8 cellular contexts compared by ENCODE assay signal in genomic region chr1:202959276-202959620, GRCh38. TPM values are rescaled to one million over a fixed set of nuclear protein-coding genes. Genes with fewer than 3 reads are reported as not detected.
DNase-seq lines count a peak whose midpoint lies in the region; ATAC-seq and TF ChIP-seq lines count a peak whose summit lies in the region.

No MANE protein-coding gene starts in this region.

- H3K4me1 ChIP-seq in CD8-positive, alpha-beta T cell (ENCODE audit: insufficient read depth, low read length): peaks cover 31% of the 10 kb centered on the region

- CTCF ChIA-PET in CD8-positive, alpha-beta T cell (lab: Charles Lee): interaction anchor here (0.6 to 1.3 kb wide), 4 partner anchors 9 to 1556 kb away, joined by 3 to 5 read pairs (median 3); no protein-coding TSS in a partner anchor

- no peaks in the 10 kb centered on the region for H3K9me3 Mint-ChIP-seq in activated T-helper 1 cell treated with anti-CD3 and anti-CD28 coated beads, Interleukin-12 subunit alpha, Interleukin-12 subunit beta, Interleukin-2, Interleukin-4 antibody, amounts not matched to agents 30 ng/mL and 10 ng/mL and 1 ng/mL, durations not matched to agents 14 hours and 24 hours and 36 hours
- H3K9me3 Mint-ChIP-seq in CD8-positive, alpha-beta T cell: no peaks in the 10 kb centered on the region

- intact Hi-C loops in activated T-helper 1 cell treated with anti-CD3 and anti-CD28 coated beads, Interleukin-12 subunit alpha, Interleukin-12 subunit beta, Interleukin-2, Interleukin-4 antibody, amounts not matched to agents 30 ng/mL and 10 ng/mL and 1 ng/mL, durations not matched to agents 14 hours and 24 hours and 36 hours (cut with micrococcal nuclease): loop anchor here (2.0 kb wide), 4 partner anchors 40 to 610 kb away; partner anchors contain the start of genes PCAT6, PPFIA4 and PPP1R12B
- intact Hi-C loops in CD8-positive, alpha-beta T cell (cut with DNase I, micrococcal nuclease): loop anchor here (2.0 to 5.0 kb wide), 6 partner anchors 38 to 1454 kb away; partner anchors contain the start of genes BTG2 (in 1 of the 2), PPFIA4 (in 1 of the 2) and PPP1R12B (in 1 of the 2)

- H3K4me3 Mint-ChIP-seq in activated T-helper 1 cell treated with anti-CD3 and anti-CD28 coated beads, Interleukin-12 subunit alpha, Interleukin-12 subunit beta, Interleukin-2, Interleukin-4 antibody, amounts not matched to agents 30 ng/mL and 10 ng/mL and 1 ng/mL, durations not matched to agents 14 hours and 24 hours and 36 hours: peak overlapping the region; percentile 89
- H3K4me3 Mint-ChIP-seq in CD8-positive, alpha-beta T cell: no peak overlapping the region

- TF ChIP-seq CTCF in CD8-positive, alpha-beta T cell (IDR thresholded peaks at IDR 0.05): no peak

- no peak for ATAC-seq in HG03045 (IDR thresholded peaks at IDR 0.05; ENCODE audit: unreplicated experiment)
- no peak for ATAC-seq in CD8-positive, alpha-beta T cell

- H3K27ac Mint-ChIP-seq in activated T-helper 1 cell treated with anti-CD3 and anti-CD28 coated beads, Interleukin-12 subunit alpha, Interleukin-12 subunit beta, Interleukin-2, Interleukin-4 antibody, amounts not matched to agents 30 ng/mL and 10 ng/mL and 1 ng/mL, durations not matched to agents 14 hours and 24 hours and 36 hours: no peak overlapping the region
- H3K27ac Mint-ChIP-seq in CD8-positive, alpha-beta T cell: no peak overlapping the region

- no peaks in the 10 kb centered on the region for H3K27me3 ChIP-seq in CD8-positive, alpha-beta T cell (ENCODE audit: insufficient read depth, low read length)

- in situ Hi-C loops in KBM-7 (cut with MboI; ENCODE audit: low pct_unique_long_range_greater_than_20kb, low sequenced_read_pairs): no loop called here

- H3K4me1 Mint-ChIP-seq in activated T-helper 1 cell treated with anti-CD3 and anti-CD28 coated beads, Interleukin-12 subunit alpha, Interleukin-12 subunit beta, Interleukin-2, Interleukin-4 antibody, amounts not matched to agents 30 ng/mL and 10 ng/mL and 1 ng/mL, durations not matched to agents 14 hours and 24 hours and 36 hours (ENCODE audit: low read depth): peaks cover 35% of the 10 kb centered on the region
- H3K4me1 Mint-ChIP-seq in CD8-positive, alpha-beta T cell (ENCODE audit: low read depth): peaks cover 36% of the 10 kb centered on the region

- no peaks in the 10 kb centered on the region for H3K9me3 ChIP-seq in CD8-positive, alpha-beta T cell (ENCODE audit: low read length)

- no peak overlapping the region for H3K4me3 ChIP-seq in CD8-positive, alpha-beta T cell (ENCODE audit: low read depth, low read length)

- DNase-seq in DMS 273 treated with DMSO at 0.1 percent for 48 hours (lab: John Stamatoyannopoulos, UW): peak; percentile 42
- peak; percentile 15 for DNase-seq in KBM-7
- no peak for DNase-seq in activated T-helper 1 cell treated with anti-CD3 and anti-CD28 coated beads, Interleukin-12 subunit alpha, Interleukin-12 subunit beta, Interleukin-2, Interleukin-4 antibody, amounts not matched to agents 30 ng/mL and 10 ng/mL and 1 ng/mL, durations not matched to agents 14 hours and 24 hours and 36 hours (ENCODE audit: low spot score)
- DNase-seq in myocyte (ENCODE audit: low read depth): peak; percentile 87
- no peak for DNase-seq in NCI-H446 treated with DMSO at 0.1 percent for 48 hours (lab: John Stamatoyannopoulos, UW)
- DNase-seq in CD8-positive, alpha-beta T cell: no peak
- no peak for DNase-seq in NCI-H187 (lab: John Stamatoyannopoulos, UW)

- H3K36me3 Mint-ChIP-seq in activated T-helper 1 cell treated with anti-CD3 and anti-CD28 coated beads, Interleukin-12 subunit alpha, Interleukin-12 subunit beta, Interleukin-2, Interleukin-4 antibody, amounts not matched to agents 30 ng/mL and 10 ng/mL and 1 ng/mL, durations not matched to agents 14 hours and 24 hours and 36 hours (ENCODE audit: low read depth): peaks cover 16% of the 10 kb centered on the region
- peaks cover 35% of the 10 kb centered on the region for H3K36me3 Mint-ChIP-seq in CD8-positive, alpha-beta T cell

- H3K27me3 Mint-ChIP-seq in activated T-helper 1 cell treated with anti-CD3 and anti-CD28 coated beads, Interleukin-12 subunit alpha, Interleukin-12 subunit beta, Interleukin-2, Interleukin-4 antibody, amounts not matched to agents 30 ng/mL and 10 ng/mL and 1 ng/mL, durations not matched to agents 14 hours and 24 hours and 36 hours (ENCODE audit: insufficient read depth): peaks cover 2% of the 10 kb centered on the region
- H3K27me3 Mint-ChIP-seq in CD8-positive, alpha-beta T cell (ENCODE audit: low read depth): no peaks in the 10 kb centered on the region

- POLR2A ChIA-PET in CD8-positive, alpha-beta T cell (lab: Charles Lee): interaction anchor here (1.1 kb wide), 1 partner anchor 32 kb away, joined by 5 read pairs; the partner anchor contains the start of gene KLHL12

- H3K27ac ChIP-seq in CD8-positive, alpha-beta T cell (ENCODE audit: low read depth, low read length): no peak overlapping the region

- no peaks in the 10 kb centered on the region for H3K36me3 ChIP-seq in CD8-positive, alpha-beta T cell (ENCODE audit: insufficient read depth, low read length)

RNA-seq across cellular contexts. Expression of gene ADIPOR1, which starts 1.1 kb away (rescaled TPM):
- 88.7 and 93.3 TPM in 2 replicates for total RNA-seq in activated T-helper 1 cell treated with anti-CD3 and anti-CD28 coated beads, Interleukin-12 subunit alpha, Interleukin-12 subunit beta, Interleukin-2, Interleukin-4 antibody, amounts not matched to agents 30 ng/mL and 10 ng/mL and 1 ng/mL, durations not matched to agents 14 hours and 24 hours and 36 hours
- 166 and 230 TPM in 2 replicates for total RNA-seq in myocyte
- 125 TPM for polyA plus RNA-seq in myocyte (2012)
- total RNA-seq in CD8-positive, alpha-beta T cell: 100 to 1,000 TPM; 106 to 117 TPM

RNA-seq across cellular contexts. Expression of gene CYB5R1, which starts 7.8 kb away (rescaled TPM):
- 21.5 and 21.7 TPM in 2 replicates for total RNA-seq in activated T-helper 1 cell treated with anti-CD3 and anti-CD28 coated beads, Interleukin-12 subunit alpha, Interleukin-12 subunit beta, Interleukin-2, Interleukin-4 antibody, amounts not matched to agents 30 ng/mL and 10 ng/mL and 1 ng/mL, durations not matched to agents 14 hours and 24 hours and 36 hours
- 784 and 884 TPM in 2 replicates for total RNA-seq in myocyte
- polyA plus RNA-seq in myocyte (2012): 508 TPM
- 10 to 100 TPM; 34.6 to 36.0 TPM for total RNA-seq in CD8-positive, alpha-beta T cell

RNA-seq across cellular contexts. Expression of gene KLHL12, which starts 32.2 kb away (rescaled TPM):
- total RNA-seq in activated T-helper 1 cell treated with anti-CD3 and anti-CD28 coated beads, Interleukin-12 subunit alpha, Interleukin-12 subunit beta, Interleukin-2, Interleukin-4 antibody, amounts not matched to agents 30 ng/mL and 10 ng/mL and 1 ng/mL, durations not matched to agents 14 hours and 24 hours and 36 hours: 24.9 and 25.5 TPM in 2 replicates
- total RNA-seq in myocyte: 42.8 and 51.9 TPM in 2 replicates
- polyA plus RNA-seq in myocyte (2012): 33.2 TPM
- 10 to 100 TPM; 17.9 to 19.2 TPM for total RNA-seq in CD8-positive, alpha-beta T cell

RNA-seq across cellular contexts. Expression of gene TMEM183A, which starts 47.9 kb away (rescaled TPM):
- 69.9 and 83.6 TPM in 2 replicates for total RNA-seq in activated T-helper 1 cell treated with anti-CD3 and anti-CD28 coated beads, Interleukin-12 subunit alpha, Interleukin-12 subunit beta, Interleukin-2, Interleukin-4 antibody, amounts not matched to agents 30 ng/mL and 10 ng/mL and 1 ng/mL, durations not matched to agents 14 hours and 24 hours and 36 hours
- total RNA-seq in myocyte: 90.5 and 108 TPM in 2 replicates
- 59.0 TPM for polyA plus RNA-seq in myocyte (2012)
- total RNA-seq in CD8-positive, alpha-beta T cell: 100 to 1,000 TPM; 201 to 214 TPM

Comparison
In these comparisons a context has a peak if more than half of its experiments do, and no peak if none do; other contexts are left out.
1. DNase-seq: peak in DMS 273 treated with DMSO at 0.1 percent for 48 hours (single experiment), KBM-7 (single experiment) and myocyte (single experiment); none in activated T-helper 1 cell treated with anti-CD3 and anti-CD28 coated beads, Interleukin-12 subunit alpha, Interleukin-12 subunit beta, Interleukin-2, Interleukin-4 antibody, amounts not matched to agents 30 ng/mL and 10 ng/mL and 1 ng/mL, durations not matched to agents 14 hours and 24 hours and 36 hours (single experiment), NCI-H446 treated with DMSO at 0.1 percent for 48 hours (single experiment), CD8-positive, alpha-beta T cell (0 of 7) and NCI-H187 (0 of 2).
2. RNA of gene CYB5R1, which starts 7.8 kb away (total RNA-seq): 784 to 884 TPM in myocyte; 34.6 to 36.0 TPM in CD8-positive, alpha-beta T cell and 21.5 to 21.7 TPM in activated T-helper 1 cell treated with anti-CD3 and anti-CD28 coated beads, Interleukin-12 subunit alpha, Interleukin-12 subunit beta, Interleukin-2, Interleukin-4 antibody, amounts not matched to agents 30 ng/mL and 10 ng/mL and 1 ng/mL, durations not matched to agents 14 hours and 24 hours and 36 hours; every median in the first group is over 10 times any median in the second.